ENCODE assay signal across 8 cellular contexts in the genomic region with DNA sequence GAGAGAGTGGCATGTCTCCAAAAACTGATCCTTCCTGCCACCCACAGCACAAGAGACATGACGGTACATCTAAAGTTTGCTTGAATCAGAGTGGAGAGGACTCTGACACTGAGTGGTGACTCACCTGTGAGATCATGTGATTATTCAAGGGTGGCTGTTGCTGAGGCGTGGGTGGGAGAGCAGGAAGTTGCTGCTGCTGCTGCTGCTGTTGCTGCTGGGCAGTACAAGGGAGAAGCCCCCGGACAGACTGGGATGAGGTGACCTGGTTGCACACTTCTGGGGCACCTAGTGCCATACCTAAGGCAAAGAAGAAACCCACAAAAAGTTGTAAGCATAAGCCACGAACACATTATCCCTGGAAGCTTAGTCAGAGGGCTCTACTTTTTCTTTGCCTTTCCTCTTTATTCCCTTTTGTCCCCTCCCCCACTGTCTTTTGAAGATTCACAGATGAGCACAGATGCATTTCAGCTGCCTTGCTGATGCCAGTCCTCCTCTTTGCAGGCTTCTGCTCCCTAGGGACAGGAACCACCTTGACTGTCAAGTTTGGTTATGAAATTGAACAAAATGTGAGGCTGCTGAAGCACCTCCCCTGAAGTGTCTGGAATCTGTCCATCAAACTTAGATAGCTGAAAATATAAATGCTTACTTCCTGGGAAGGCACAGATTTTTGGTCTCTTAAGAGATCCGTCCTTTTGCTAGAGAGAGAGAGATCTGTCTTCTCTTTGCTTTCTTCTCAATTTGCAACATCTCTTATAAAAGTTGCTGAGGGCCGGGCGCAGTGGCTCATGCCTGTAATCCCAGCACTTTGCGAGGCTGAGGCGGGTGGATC. TPM values are rescaled to one million over a fixed set of nuclear protein-coding genes. Genes with fewer than 3 reads are reported as not detected.
DNase-seq lines count a peak whose midpoint lies in the region; ATAC-seq and FAIRE-seq lines count a peak whose summit lies in the region.

No MANE protein-coding gene starts in this region.

- in situ Hi-C loops in ACHN (cut with HindIII; ENCODE audit: low pct_ligation_motif_present, low pct_unique_long_range_greater_than_20kb, low sequenced_read_pairs) = loop anchor here (25.0 kb wide), 1 partner anchor 182 kb away; a partner anchor contains a TSS

- peak overlapping the region; percentile 90 for H3K27ac Mint-ChIP-seq in activated naive CD4-positive, alpha-beta T cell treated with anti-CD3 and anti-CD28 coated beads for 36 hours

- intact Hi-C loops in activated naive CD4-positive, alpha-beta T cell treated with anti-CD3 and anti-CD28 coated beads for 36 hours (cut with micrococcal nuclease) = loop anchor here (1.0 to 2.0 kb wide), 6 partner anchors 38 to 242 kb away; a partner anchor contains a TSS

- DNase-seq in ACHN (peak; percentile 97), RPMI7951 (ENCODE audit: low read depth) (peak; percentile 87), NCI-H446 treated with DMSO at 0.1 percent for 48 hours (lab: John Stamatoyannopoulos, UW) (no peak)
- DNase-seq in activated naive CD4-positive, alpha-beta T cell treated with anti-CD3 and anti-CD28 coated beads for 36 hours = peak; percentile 90
- DNase-seq in stimulated activated CD4-positive, alpha-beta T cell treated with anti-CD3 and anti-CD28 coated beads, Interleukin-4, amount 100 ng/mL, for 1 hour = peak; percentile 66

- H3K27me3 Mint-ChIP-seq in activated naive CD4-positive, alpha-beta T cell treated with anti-CD3 and anti-CD28 coated beads for 36 hours (ENCODE audit: low read depth) = no peaks in the 10 kb centered on the region

- H3K4me3 Mint-ChIP-seq in activated naive CD4-positive, alpha-beta T cell treated with anti-CD3 and anti-CD28 coated beads for 36 hours = peak overlapping the region; percentile 46

- peaks cover 23% of the 10 kb centered on the region for H3K36me3 Mint-ChIP-seq in activated naive CD4-positive, alpha-beta T cell treated with anti-CD3 and anti-CD28 coated beads for 36 hours (ENCODE audit: low read depth)

- peak; percentile 89 for ATAC-seq in GM18867 (IDR thresholded peaks at IDR 0.05; ENCODE audit: unreplicated experiment)
- ATAC-seq in HG03095 (IDR thresholded peaks at IDR 0.05; ENCODE audit: unreplicated experiment) = peak; percentile 81

- peaks cover 28% of the 10 kb centered on the region for H3K4me1 Mint-ChIP-seq in activated naive CD4-positive, alpha-beta T cell treated with anti-CD3 and anti-CD28 coated beads for 36 hours (ENCODE audit: low read depth)

- peak; percentile 91 for FAIRE-seq in islet of Langerhans (lab: Jason Lieb, UNC)

- CTCF ChIA-PET in activated naive CD4-positive, alpha-beta T cell treated with anti-CD3 and anti-CD28 coated beads for 36 hours (lab: Charles Lee) = interaction anchor here (1.0 to 2.0 kb wide), 3 partner anchors 16 to 175 kb away, joined by 3 to 7 read pairs (median 3); no protein-coding TSS in a partner anchor

- H3K9me3 Mint-ChIP-seq in activated naive CD4-positive, alpha-beta T cell treated with anti-CD3 and anti-CD28 coated beads for 36 hours = no peaks in the 10 kb centered on the region

RNA-seq across cellular contexts. Expression of a gene that starts 29.5 kb away (rescaled TPM):
- total RNA-seq in RPMI7951 (2014; rRNA removed; shearing (Covaris generic)) = 0.84 TPM in 1 of 2 replicates, not detected in the other
- 1 to 10 TPM in 1 of 2 experiments, under 1 TPM in 1; 0.93 to 1.5 TPM for total RNA-seq in activated naive CD4-positive, alpha-beta T cell treated with anti-CD3 and anti-CD28 coated beads for 36 hours

RNA-seq across cellular contexts. Expression of a gene that starts 50.9 kb away (rescaled TPM):
- total RNA-seq in RPMI7951 (2014; rRNA removed; shearing (Covaris generic)) = 89.3 and 108 TPM in 2 replicates
- total RNA-seq in activated naive CD4-positive, alpha-beta T cell treated with anti-CD3 and anti-CD28 coated beads for 36 hours = 100 to 1,000 TPM; 542 to 552 TPM
